ENCODE assay signal across 8 cellular contexts in the genomic region with DNA sequence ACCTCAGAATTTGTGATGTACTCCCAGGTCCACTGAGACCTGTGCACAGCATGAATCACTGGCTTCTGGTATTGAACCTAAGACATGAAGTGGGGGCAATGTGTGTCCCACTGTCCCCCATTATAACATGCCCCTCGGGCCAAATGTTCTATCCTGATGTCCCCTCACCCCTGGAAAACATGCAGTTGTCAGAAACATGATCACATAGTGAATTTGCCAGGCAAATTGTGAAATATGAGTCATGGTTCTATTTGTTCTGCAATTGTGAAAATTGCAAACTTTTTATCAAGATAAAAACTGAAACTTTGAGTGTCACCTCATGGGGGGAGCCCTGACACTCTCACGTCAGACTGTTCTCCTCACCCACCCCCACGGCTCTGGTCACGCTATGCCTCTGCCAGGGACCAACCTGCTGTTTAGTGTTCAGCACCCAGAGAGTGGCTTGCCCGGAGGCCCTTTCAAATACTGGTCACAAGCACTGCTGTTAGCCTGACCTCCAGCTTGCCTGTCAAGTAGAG.
DNase-seq lines count a peak whose midpoint lies in the region; ATAC-seq and TF ChIP-seq lines count a peak whose summit lies in the region.

No MANE protein-coding gene starts in this region.

- no peaks in the 10 kb centered on the region for H3K9me2 ChIP-seq in Karpas-422 (replicated peaks; ENCODE audit: insufficient read depth, low read length)

- no peaks in the 10 kb centered on the region for H3K9me3 ChIP-seq in Karpas-422 (ENCODE audit: low read length)

- DNase-seq in GM10248 (ENCODE audit: extremely low spot score) (peak; percentile 61), Karpas-422 (no peak), NCI-H1417 treated with DMSO at 0.1 percent for 48 hours (lab: John Stamatoyannopoulos, UW) (no peak), head of caudate nucleus (no peak), NCI-H510A (lab: John Stamatoyannopoulos, UW) (no peak)
- peak; percentile 89 to 93 for DNase-seq in stimulated activated CD4-positive, alpha-beta T cell treated with anti-CD3 and anti-CD28 coated beads, Interleukin-15, amount 100 ng/mL, for 48 hours (ENCODE audit: low read depth in 2 of 2)

- H3K27me3 Mint-ChIP-seq in activated T-helper 17 cell treated with anti-CD3 and anti-CD28 coated beads, Interleukin-2, amount 50 U/mL, for 72 hours, result no peaks in the 10 kb centered on the region

- peak overlapping the region; percentile 39 for H3K4me2 ChIP-seq in Karpas-422 (ENCODE audit: low read depth, low read length, poor library complexity, severe bottlenecking)

- H3K9me3 Mint-ChIP-seq in activated T-helper 17 cell treated with anti-CD3 and anti-CD28 coated beads, Interleukin-2, amount 50 U/mL, for 72 hours, result peaks cover 3% of the 10 kb centered on the region

- no peaks in the 10 kb centered on the region for H3K36me3 Mint-ChIP-seq in activated T-helper 17 cell treated with anti-CD3 and anti-CD28 coated beads, Interleukin-2, amount 50 U/mL, for 72 hours (ENCODE audit: low read depth)

- H2AFZ ChIP-seq in Karpas-422 (ENCODE audit: low read length), result no peak overlapping the region

- no peak for TF ChIP-seq CTCF in GM10248 (IDR thresholded peaks at IDR 0.05; ENCODE audit: control extremely low read depth, extremely low read depth, low read depth, missing control alignments)

- H3K4me1 ChIP-seq in Karpas-422 (ENCODE audit: low read length), result peaks cover 21% of the 10 kb centered on the region

- POLR2A ChIA-PET in GM10248 (lab: Yijun Ruan, JAX), result no interaction called here

- peak overlapping the region; percentile 72 for H3K4me3 Mint-ChIP-seq in activated T-helper 17 cell treated with anti-CD3 and anti-CD28 coated beads, Interleukin-2, amount 50 U/mL, for 72 hours

- no peaks in the 10 kb centered on the region for H4K20me1 ChIP-seq in Karpas-422 (ENCODE audit: insufficient read depth, low read depth, low read length)

- peak; percentile 71 for ATAC-seq in GM21576 (IDR thresholded peaks at IDR 0.05; ENCODE audit: unreplicated experiment)
- ATAC-seq in activated T-helper 17 cell treated with anti-CD3 and anti-CD28 coated beads, Interleukin-2, amount 50 U/mL, for 72 hours (replicated peaks), result peak; percentile 82

- no peak overlapping the region for H3K4me3 ChIP-seq in Karpas-422 (ENCODE audit: low read length)

- intact Hi-C loops in head of caudate nucleus (cut with DNase I), result loop anchor here (5.0 kb wide), 2 partner anchors 288 to 1053 kb away; no protein-coding TSS in a partner anchor

- no peaks in the 10 kb centered on the region for H3K36me3 ChIP-seq in Karpas-422 (ENCODE audit: insufficient read depth, low read length)

- CTCF ChIA-PET in GM10248 (lab: Yijun Ruan, JAX), result interaction anchor here (1.0 to 1.6 kb wide), 4 partner anchors 10 to 214 kb away, joined by 3 to 4 read pairs (median 3); no protein-coding TSS in a partner anchor

- H3K79me2 ChIP-seq in Karpas-422 (ENCODE audit: low read length), result no peaks in the 10 kb centered on the region

- no peak overlapping the region for H3K27ac Mint-ChIP-seq in activated T-helper 17 cell treated with anti-CD3 and anti-CD28 coated beads, Interleukin-2, amount 50 U/mL, for 72 hours

- no peak overlapping the region for H3K27ac ChIP-seq in Karpas-422 (ENCODE audit: low read length)

- peaks cover 35% of the 10 kb centered on the region for H3K4me1 Mint-ChIP-seq in activated T-helper 17 cell treated with anti-CD3 and anti-CD28 coated beads, Interleukin-2, amount 50 U/mL, for 72 hours

- H3K9ac ChIP-seq in Karpas-422 (ENCODE audit: low read length), result no peak overlapping the region

- H3K27me3 ChIP-seq in Karpas-422 (ENCODE audit: low read length), result no peaks in the 10 kb centered on the region

Comparison
In these comparisons a context has a peak if more than half of its experiments do, and no peak if none do; other contexts are left out.
1. DNase-seq: peak in GM10248 (single experiment) and stimulated activated CD4-positive, alpha-beta T cell treated with anti-CD3 and anti-CD28 coated beads, Interleukin-15, amount 100 ng/mL, for 48 hours (2 of 2); none in Karpas-422 (single experiment), NCI-H1417 treated with DMSO at 0.1 percent for 48 hours (single experiment), head of caudate nucleus (0 of 42) and NCI-H510A (single experiment).